8 cellular contexts compared by ENCODE assay signal in genomic region chr3:141913150-141913811, GRCh38. TPM values are rescaled to one million over a fixed set of nuclear protein-coding genes. Genes with fewer than 3 reads are reported as not detected.
A peak's percentile ranks its signal among the peaks of the same experiment; 100 is the strongest.
DNase-seq lines count a peak whose midpoint lies in the region; ATAC-seq and TF ChIP-seq lines count a peak whose summit lies in the region.

No MANE protein-coding gene starts in this region.

- no peak overlapping the region for H3K27ac ChIP-seq in psoas muscle

- H3K9me3 ChIP-seq in psoas muscle = no peaks in the 10 kb centered on the region

- POLR2A ChIA-PET in activated CD8-positive, alpha-beta T cell treated with anti-CD3 and anti-CD28 coated beads, Interleukin-2, amount 10 ng/mL, durations not matched to agents 7 days and 5 days (lab: Charles Lee) = interaction anchor here (0.6 to 1.0 kb wide), 2 partner anchors 29 to 174 kb away, joined by 4 to 5 read pairs; no protein-coding TSS in a partner anchor

- no peaks in the 10 kb centered on the region for H3K27me3 ChIP-seq in psoas muscle (ENCODE audit: insufficient read depth in 3 of 3, low read length in 2 of 3)

- H3K4me1 Mint-ChIP-seq in HFFc6 (ENCODE audit: low read depth) = peaks cover 18% of the 10 kb centered on the region
- no peaks in the 10 kb centered on the region for H3K4me1 Mint-ChIP-seq in activated CD8-positive, alpha-beta T cell treated with anti-CD3 and anti-CD28 coated beads, Interleukin-2, amount 10 ng/mL, durations not matched to agents 7 days and 5 days (ENCODE audit: low read depth)

- H3K4me3 ChIP-seq in foreskin fibroblast (ENCODE audit: low read depth in 1 of 2, low read length in 2 of 2) (no peak overlapping the region), psoas muscle (no peak overlapping the region)

- WGBS in psoas muscle, 3 donors = 41 to 48% (median 43%) methylated on average over 1 of the region's 1 CpG

- no peaks in the 10 kb centered on the region; the same call in none of the 2 replicates for H3K27me3 Mint-ChIP-seq in HFFc6 (ENCODE audit: insufficient read depth)
- no peaks in the 10 kb centered on the region for H3K27me3 Mint-ChIP-seq in activated CD8-positive, alpha-beta T cell treated with anti-CD3 and anti-CD28 coated beads, Interleukin-2, amount 10 ng/mL, durations not matched to agents 7 days and 5 days (ENCODE audit: low read depth)

- peaks cover 2 to 64% of the 10 kb centered on the region in 2 donors for H3K36me3 ChIP-seq in psoas muscle (ENCODE audit: insufficient read depth in 1 of 2, low read depth in 1 of 2)

- CTCF ChIA-PET in activated CD8-positive, alpha-beta T cell treated with anti-CD3 and anti-CD28 coated beads, Interleukin-2, amount 10 ng/mL, durations not matched to agents 7 days and 5 days (lab: Charles Lee) = interaction anchor here (0.6 to 3.2 kb wide), 32 partner anchors 10 to 597 kb away, joined by 3 to 29 read pairs (median 4); partner anchors contain the start of genes ATP1B3 and RNF7

- peaks cover 48% of the 10 kb centered on the region for H3K36me3 Mint-ChIP-seq in HFFc6 (ENCODE audit: low read depth)
- peaks cover 66% of the 10 kb centered on the region for H3K36me3 Mint-ChIP-seq in activated CD8-positive, alpha-beta T cell treated with anti-CD3 and anti-CD28 coated beads, Interleukin-2, amount 10 ng/mL, durations not matched to agents 7 days and 5 days (ENCODE audit: low read depth)

- H3K4me3 Mint-ChIP-seq in HFFc6 = no peak overlapping the region
- H3K4me3 Mint-ChIP-seq in activated CD8-positive, alpha-beta T cell treated with anti-CD3 and anti-CD28 coated beads, Interleukin-2, amount 10 ng/mL, durations not matched to agents 7 days and 5 days = no peak overlapping the region

- intact Hi-C loops in psoas muscle (cut with DNase I) = loop anchor here in 1 of 2 donors (2.0 to 5.0 kb wide), 2 partner anchors 172 to 336 kb away; no protein-coding TSS in a partner anchor

- TF ChIP-seq CTCF in HFFc6 (IDR thresholded peaks at IDR 0.05) (peak; percentile 86), foreskin fibroblast (IDR thresholded peaks at IDR 0.05; ENCODE audit: low read depth, low read length) (peak; percentile 64), psoas muscle (IDR thresholded peaks at IDR 0.05) (peak; percentile 66)

- peaks cover 6% of the 10 kb centered on the region for H3K9me3 Mint-ChIP-seq in HFFc6
- H3K9me3 Mint-ChIP-seq in activated CD8-positive, alpha-beta T cell treated with anti-CD3 and anti-CD28 coated beads, Interleukin-2, amount 10 ng/mL, durations not matched to agents 7 days and 5 days (ENCODE audit: insufficient read depth) = peaks cover 5% of the 10 kb centered on the region

- ATAC-seq in activated CD8-positive, alpha-beta T cell treated with anti-CD3 and anti-CD28 coated beads, Interleukin-2, amount 10 ng/mL, durations not matched to agents 7 days and 5 days = peak; percentile 82
- ATAC-seq in psoas muscle = peak; percentile 46 to 80 (median 70)

- DNase-seq in GM04503 (ENCODE audit: low read depth) (peak; percentile 14), HFFc6 (peak; percentile 68), NCI-H524 treated with DMSO at 0.1 percent for 48 hours (lab: John Stamatoyannopoulos, UW) (peak; percentile 53), foreskin fibroblast (peak; percentile 41 to 73), psoas muscle (no peak), DMS79 treated with DMSO at 0.1 percent for 48 hours (lab: John Stamatoyannopoulos, UW) (no peak), UCSD-AML1 (lab: John Stamatoyannopoulos, UW; ENCODE audit: unreplicated experiment) (no peak)
- DNase-seq in activated CD8-positive, alpha-beta T cell treated with anti-CD3 and anti-CD28 coated beads, Interleukin-2, amount 10 ng/mL, durations not matched to agents 7 days and 5 days = peak; percentile 65

- H3K4me1 ChIP-seq in psoas muscle = no peaks in the 10 kb centered on the region

- no peak overlapping the region for H3K27ac Mint-ChIP-seq in HFFc6
- no peak overlapping the region for H3K27ac Mint-ChIP-seq in activated CD8-positive, alpha-beta T cell treated with anti-CD3 and anti-CD28 coated beads, Interleukin-2, amount 10 ng/mL, durations not matched to agents 7 days and 5 days

RNA-seq across cellular contexts. Expression of gene ATP1B3, which starts 36.8 kb away (rescaled TPM):
- 100 to 1,000 TPM; 219 to 273 (median 247) TPM for total RNA-seq in HFFc6 (2021; fragmentation: NEBNext Ultra II Directional; extraction: Animal tissue kit (Norgen Biotek cat#: 25700))
- 100 to 1,000 TPM; 108 to 122 TPM for total RNA-seq in activated CD8-positive, alpha-beta T cell treated with anti-CD3 and anti-CD28 coated beads, Interleukin-2, amount 10 ng/mL, durations not matched to agents 7 days and 5 days
- total RNA-seq in psoas muscle = 10 to 100 TPM; 19.9 to 57.0 (median 31.6) TPM
- 10 to 100 TPM; 24.2 to 68.2 (median 51.1) TPM for polyA plus RNA-seq in psoas muscle

Comparison
In these comparisons a context has a peak if more than half of its experiments do, and no peak if none do; other contexts are left out.
1. DNase-seq: peak in GM04503 (single experiment), HFFc6 (single experiment), NCI-H524 treated with DMSO at 0.1 percent for 48 hours (single experiment), activated CD8-positive, alpha-beta T cell treated with anti-CD3 and anti-CD28 coated beads, Interleukin-2, amount 10 ng/mL, durations not matched to agents 7 days and 5 days (single experiment) and foreskin fibroblast (2 of 2); none in psoas muscle (0 of 2), DMS79 treated with DMSO at 0.1 percent for 48 hours (single experiment) and UCSD-AML1 (single experiment).
2. Peak in every context shown above with its lines, with median percentiles within 50 percentile points of each other: CTCF ChIP-seq.